1 cellular context compared by ENCODE assay signal in genomic region chr11:72813740-72814138, GRCh38.
TF ChIP-seq lines count a peak whose summit lies in the region.

No MANE protein-coding gene starts in this region.

TF ChIP-seq in HepG2, 621 proteins besides CTCF, POLR2A, EP300 and RAD21 (continued from another document and continues in another):
- TF ChIP-seq SKIL (CRISPR knock-in tag; IDR thresholded peaks at IDR 0.05; ENCODE audit: borderline replicate concordance): no peak
- no peak for TF ChIP-seq CEBPB (IDR thresholded peaks at IDR 0.05; ENCODE audit: borderline replicate concordance, low read depth, low read length)
- TF ChIP-seq TRIM22 (IDR thresholded peaks at IDR 0.05): no peak
- TF ChIP-seq, protein P1, sequence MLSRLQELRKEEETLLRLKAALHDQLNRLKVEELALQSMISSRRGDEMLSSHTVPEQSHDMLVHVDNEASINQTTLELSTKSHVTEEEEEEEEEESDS (CRISPR knock-in tag; IDR thresholded peaks at IDR 0.05; ENCODE audit: borderline replicate concordance): 0 out of 2 replicates have a peak, but pooled peaks have one; percentile 37
- no peak for TF ChIP-seq ZMYM2 (CRISPR knock-in tag; IDR thresholded peaks at IDR 0.05)
- TF ChIP-seq ZNF441 (CRISPR knock-in tag; IDR thresholded peaks at IDR 0.05; ENCODE audit: borderline replicate concordance): peak; percentile 49; the same call in 1 of the 2 replicates
- no peak for TF ChIP-seq HOXA7 (CRISPR knock-in tag; IDR thresholded peaks at IDR 0.05)
- 0 out of 2 replicates have a peak, but pooled peaks have one; percentile 6 for TF ChIP-seq HMG20B (CRISPR knock-in tag; conservative IDR thresholded peaks at IDR 0.05)
- TF ChIP-seq NFIB (CRISPR knock-in tag; IDR thresholded peaks at IDR 0.05; ENCODE audit: borderline replicate concordance): no peak
- peak; percentile 49; the same call in 1 of the 2 replicates for TF ChIP-seq ZNF552 (CRISPR knock-in tag; IDR thresholded peaks at IDR 0.05; ENCODE audit: borderline replicate concordance)
- peak; percentile 63; the same call in 1 of the 2 replicates for TF ChIP-seq HDAC1 (CRISPR knock-in tag; IDR thresholded peaks at IDR 0.05)
- TF ChIP-seq ZNF670 (CRISPR knock-in tag; IDR thresholded peaks at IDR 0.05; ENCODE audit: borderline replicate concordance): no peak; the same call in 1 of the 2 replicates
- TF ChIP-seq KDM5A (IDR thresholded peaks at IDR 0.05; ENCODE audit: borderline replicate concordance, low read length): no peak
- TF ChIP-seq RFXAP (CRISPR knock-in tag; IDR thresholded peaks at IDR 0.05; ENCODE audit: borderline replicate concordance): no peak
- TF ChIP-seq RBM39 (IDR thresholded peaks at IDR 0.05; ENCODE audit: low read depth, low read length, poor library complexity, severe bottlenecking): peak; percentile 42
- no peak for TF ChIP-seq TAF15 (IDR thresholded peaks at IDR 0.05; ENCODE audit: low read depth, low read length, poor library complexity, severe bottlenecking)
- 0 out of 2 replicates have a peak, but pooled peaks have one; percentile 12 for TF ChIP-seq ZNF619 (CRISPR knock-in tag; IDR thresholded peaks at IDR 0.05)
- TF ChIP-seq HNRNPL (IDR thresholded peaks at IDR 0.05; ENCODE audit: low read depth, low read length): no peak
- no peak; the same call in 1 of the 2 replicates for TF ChIP-seq REXO4 (CRISPR knock-in tag; IDR thresholded peaks at IDR 0.05; ENCODE audit: borderline replicate concordance)
- no peak for TF ChIP-seq ZNF678 (CRISPR knock-in tag; IDR thresholded peaks at IDR 0.05)
- TF ChIP-seq PHB2 (IDR thresholded peaks at IDR 0.05; ENCODE audit: partially characterized antibody): no peak
- TF ChIP-seq ZNF674 (CRISPR knock-in tag; IDR thresholded peaks at IDR 0.05; ENCODE audit: low read depth): no peak; the same call in 1 of the 2 replicates
- TF ChIP-seq ZNF558 (CRISPR knock-in tag; IDR thresholded peaks at IDR 0.05; ENCODE audit: borderline replicate concordance): no peak
- TF ChIP-seq ELF4 (CRISPR knock-in tag; IDR thresholded peaks at IDR 0.05; ENCODE audit: borderline replicate concordance): peak; percentile 45; the same call in 1 of the 2 replicates
- TF ChIP-seq ZNF350 (CRISPR knock-in tag; IDR thresholded peaks at IDR 0.05; ENCODE audit: borderline replicate concordance, low read depth): no peak
- no peak for TF ChIP-seq ZNF337 (CRISPR knock-in tag; IDR thresholded peaks at IDR 0.05; ENCODE audit: borderline replicate concordance, low read depth)
- TF ChIP-seq, protein P2, sequence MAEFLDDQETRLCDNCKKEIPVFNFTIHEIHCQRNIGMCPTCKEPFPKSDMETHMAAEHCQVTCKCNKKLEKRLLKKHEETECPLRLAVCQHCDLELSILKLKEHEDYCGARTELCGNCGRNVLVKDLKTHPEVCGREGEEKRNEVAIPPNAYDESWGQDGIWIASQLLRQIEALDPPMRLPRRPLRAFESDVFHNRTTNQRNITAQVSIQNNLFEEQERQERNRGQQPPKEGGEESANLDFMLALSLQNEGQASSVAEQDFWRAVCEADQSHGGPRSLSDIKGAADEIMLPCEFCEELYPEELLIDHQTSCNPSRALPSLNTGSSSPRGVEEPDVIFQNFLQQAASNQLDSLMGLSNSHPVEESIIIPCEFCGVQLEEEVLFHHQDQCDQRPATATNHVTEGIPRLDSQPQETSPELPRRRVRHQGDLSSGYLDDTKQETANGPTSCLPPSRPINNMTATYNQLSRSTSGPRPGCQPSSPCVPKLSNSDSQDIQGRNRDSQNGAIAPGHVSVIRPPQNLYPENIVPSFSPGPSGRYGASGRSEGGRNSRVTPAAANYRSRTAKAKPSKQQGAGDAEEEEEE (CRISPR knock-in tag; IDR thresholded peaks at IDR 0.05; ENCODE audit: borderline replicate concordance): no peak
- no peak for TF ChIP-seq JARID2 (CRISPR knock-in tag; IDR thresholded peaks at IDR 0.05; ENCODE audit: insufficient replicate concordance)
- TF ChIP-seq ZNF598 (CRISPR knock-in tag; IDR thresholded peaks at IDR 0.05; ENCODE audit: borderline replicate concordance): no peak
- TF ChIP-seq ZKSCAN1 (IDR thresholded peaks at IDR 0.05; ENCODE audit: low read length): no peak
- TF ChIP-seq ZNF207 (IDR thresholded peaks at IDR 0.05; ENCODE audit: borderline replicate concordance): no peak
- no peak for TF ChIP-seq SNAPC2 (CRISPR knock-in tag; IDR thresholded peaks at IDR 0.05)
- TF ChIP-seq NR2C2 (CRISPR knock-in tag; IDR thresholded peaks at IDR 0.05; ENCODE audit: borderline replicate concordance): peak; percentile 40; the same call in 1 of the 2 replicates
- TF ChIP-seq, protein P3, sequence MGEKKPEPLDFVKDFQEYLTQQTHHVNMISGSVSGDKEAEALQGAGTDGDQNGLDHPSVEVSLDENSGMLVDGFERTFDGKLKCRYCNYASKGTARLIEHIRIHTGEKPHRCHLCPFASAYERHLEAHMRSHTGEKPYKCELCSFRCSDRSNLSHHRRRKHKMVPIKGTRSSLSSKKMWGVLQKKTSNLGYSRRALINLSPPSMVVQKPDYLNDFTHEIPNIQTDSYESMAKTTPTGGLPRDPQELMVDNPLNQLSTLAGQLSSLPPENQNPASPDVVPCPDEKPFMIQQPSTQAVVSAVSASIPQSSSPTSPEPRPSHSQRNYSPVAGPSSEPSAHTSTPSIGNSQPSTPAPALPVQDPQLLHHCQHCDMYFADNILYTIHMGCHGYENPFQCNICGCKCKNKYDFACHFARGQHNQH (CRISPR knock-in tag; IDR thresholded peaks at IDR 0.05): peak; percentile 42; the same call in 1 of the 2 replicates
- no peak for TF ChIP-seq AKAP8 (CRISPR knock-in tag; IDR thresholded peaks at IDR 0.05)
- 0 out of 2 replicates have a peak, but pooled peaks have one; percentile 32 for TF ChIP-seq AHDC1 (CRISPR knock-in tag; IDR thresholded peaks at IDR 0.05; ENCODE audit: borderline replicate concordance)
- no peak for TF ChIP-seq HNRNPH1 (optimal IDR thresholded peaks at IDR 0.05; ENCODE audit: low read depth, low read length)
- no peak for TF ChIP-seq ZNF644 (CRISPR knock-in tag; IDR thresholded peaks at IDR 0.05; ENCODE audit: low read depth)
- no peak for TF ChIP-seq ASH2L (IDR thresholded peaks at IDR 0.05; ENCODE audit: insufficient read length, low read depth, low read length)
- TF ChIP-seq, protein P4, sequence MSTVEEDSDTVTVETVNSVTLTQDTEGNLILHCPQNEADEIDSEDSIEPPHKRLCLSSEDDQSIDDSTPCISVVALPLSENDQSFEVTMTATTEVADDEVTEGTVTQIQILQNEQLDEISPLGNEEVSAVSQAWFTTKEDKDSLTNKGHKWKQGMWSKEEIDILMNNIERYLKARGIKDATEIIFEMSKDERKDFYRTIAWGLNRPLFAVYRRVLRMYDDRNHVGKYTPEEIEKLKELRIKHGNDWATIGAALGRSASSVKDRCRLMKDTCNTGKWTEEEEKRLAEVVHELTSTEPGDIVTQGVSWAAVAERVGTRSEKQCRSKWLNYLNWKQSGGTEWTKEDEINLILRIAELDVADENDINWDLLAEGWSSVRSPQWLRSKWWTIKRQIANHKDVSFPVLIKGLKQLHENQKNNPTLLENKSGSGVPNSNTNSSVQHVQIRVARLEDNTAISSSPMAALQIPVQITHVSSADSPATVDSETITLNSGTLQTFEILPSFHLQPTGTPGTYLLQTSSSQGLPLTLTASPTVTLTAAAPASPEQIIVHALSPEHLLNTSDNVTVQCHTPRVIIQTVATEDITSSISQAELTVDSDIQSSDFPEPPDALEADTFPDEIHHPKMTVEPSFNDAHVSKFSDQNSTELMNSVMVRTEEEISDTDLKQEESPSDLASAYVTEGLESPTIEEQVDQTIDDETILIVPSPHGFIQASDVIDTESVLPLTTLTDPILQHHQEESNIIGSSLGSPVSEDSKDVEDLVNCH (CRISPR knock-in tag; IDR thresholded peaks at IDR 0.05): no peak
- TF ChIP-seq MTF2 (CRISPR knock-in tag; IDR thresholded peaks at IDR 0.05; ENCODE audit: borderline replicate concordance): no peak
- no peak; the same call in 1 of the 2 replicates for TF ChIP-seq NRL (CRISPR knock-in tag; IDR thresholded peaks at IDR 0.05; ENCODE audit: borderline replicate concordance)
- peak; percentile 79; the same call in 1 of the 2 replicates for TF ChIP-seq SIN3A (IDR thresholded peaks at IDR 0.05; ENCODE audit: borderline replicate concordance, low read depth, low read length)
- no peak for TF ChIP-seq ZNF556 (CRISPR knock-in tag; IDR thresholded peaks at IDR 0.05; ENCODE audit: borderline replicate concordance)
- TF ChIP-seq, protein P5, sequence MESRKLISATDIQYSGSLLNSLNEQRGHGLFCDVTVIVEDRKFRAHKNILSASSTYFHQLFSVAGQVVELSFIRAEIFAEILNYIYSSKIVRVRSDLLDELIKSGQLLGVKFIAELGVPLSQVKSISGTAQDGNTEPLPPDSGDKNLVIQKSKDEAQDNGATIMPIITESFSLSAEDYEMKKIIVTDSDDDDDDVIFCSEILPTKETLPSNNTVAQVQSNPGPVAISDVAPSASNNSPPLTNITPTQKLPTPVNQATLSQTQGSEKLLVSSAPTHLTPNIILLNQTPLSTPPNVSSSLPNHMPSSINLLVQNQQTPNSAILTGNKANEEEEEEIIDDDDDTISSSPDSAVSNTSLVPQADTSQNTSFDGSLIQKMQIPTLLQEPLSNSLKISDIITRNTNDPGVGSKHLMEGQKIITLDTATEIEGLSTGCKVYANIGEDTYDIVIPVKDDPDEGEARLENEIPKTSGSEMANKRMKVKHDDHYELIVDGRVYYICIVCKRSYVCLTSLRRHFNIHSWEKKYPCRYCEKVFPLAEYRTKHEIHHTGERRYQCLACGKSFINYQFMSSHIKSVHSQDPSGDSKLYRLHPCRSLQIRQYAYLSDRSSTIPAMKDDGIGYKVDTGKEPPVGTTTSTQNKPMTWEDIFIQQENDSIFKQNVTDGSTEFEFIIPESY (CRISPR knock-in tag; IDR thresholded peaks at IDR 0.05): no peak
- peak; percentile 81 for TF ChIP-seq RBFOX2 (IDR thresholded peaks at IDR 0.05; ENCODE audit: low read depth, low read length)
